Comparison of ENCODE assay signal across 26 cellular contexts in the genomic region with DNA sequence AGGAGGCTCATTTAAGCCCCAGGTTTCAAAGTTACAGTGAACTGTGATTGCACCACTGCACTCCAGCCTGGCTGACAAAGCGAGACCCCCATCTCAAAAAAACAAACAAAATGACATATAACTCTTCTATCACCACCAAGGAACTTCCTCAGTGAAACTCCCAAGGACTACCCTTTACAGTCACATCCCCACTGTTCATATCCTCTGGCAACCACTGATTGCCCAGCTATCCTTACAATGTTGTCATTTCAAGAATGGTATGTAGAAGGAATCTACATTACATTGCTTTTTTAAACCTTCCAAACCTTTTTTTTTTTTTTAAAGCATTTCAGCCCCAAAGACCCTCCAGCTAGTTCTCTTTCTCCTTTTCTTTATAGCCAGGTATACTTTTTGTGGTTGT.
DNase-seq lines count a peak whose midpoint lies in the region; FAIRE-seq and TF ChIP-seq lines count a peak whose summit lies in the region.
"Had no signal": no experiment of that assay in that cellular context is flagged by ENCODE, and none has a peak within 500 bp of the region (broad histone marks: within the 10 kb centered on the region; RNA-seq: fewer than 3 reads in every experiment).

No MANE protein-coding gene starts in this region.

- H3K4me3 Mint-ChIP-seq in astrocyte (ENCODE audit: unreplicated experiment) (no peak overlapping the region), nephron (no peak overlapping the region)
- H3K4me3 Mint-ChIP-seq: activated CD4-positive, alpha-beta T cell treated with anti-CD3 and anti-CD28 coated beads, Interleukin-2, amount 10 ng/mL, durations not matched to agents 7 days and 5 days; activated T-cell treated with anti-CD3 and anti-CD28 coated beads, Interleukin-2, amount 50 U/mL, for 4 hours; CD4-positive, alpha-beta T cell; HFFc6; T-helper 17 cell had no signal

- TF ChIP-seq CTCF in astrocyte (IDR thresholded peaks at IDR 0.05; ENCODE audit: insufficient read depth, low read depth, low read length): no peak
- no peak for TF ChIP-seq CTCF in nephron (IDR thresholded peaks at IDR 0.05; ENCODE audit: unreplicated experiment in 3 of 3)

- H3K4me2 ChIP-seq in astrocyte (ENCODE audit: low read length): no peak overlapping the region

- H3K9me3 ChIP-seq in KOPT-K1 (ENCODE audit: insufficient read depth, low read length, poor library complexity, severe bottlenecking) (peaks cover 25% of the 10 kb centered on the region), astrocyte (ENCODE audit: insufficient read depth, low read depth, low read length) (no peaks in the 10 kb centered on the region)
- H3K9me3 ChIP-seq: pancreas had no signal

- no peaks in the 10 kb centered on the region for H3K4me1 ChIP-seq in astrocyte (ENCODE audit: insufficient read depth, low read length)

- no peak for FAIRE-seq in astrocyte (lab: Jason Lieb, UNC)
- FAIRE-seq: GM12892, keratinocyte, pancreas, small intestine had no signal

- peak; percentile 38 for DNase-seq in CD1c-positive myeloid dendritic cell (ENCODE audit: extremely low spot score)
- peak; percentile 31 for DNase-seq in astrocyte (ENCODE audit: low read depth)
- no peak for DNase-seq in SKM-1 treated with dmso at 0.1 percent for 144 hours (lab: John Stamatoyannopoulos, UW; ENCODE audit: unreplicated experiment)
- no peak for DNase-seq in AG20443 (ENCODE audit: low spot score)
- no peak for DNase-seq in NCI-H1436 treated with DMSO at 0.1 percent for 48 hours (lab: John Stamatoyannopoulos, UW)
- DNase-seq: activated CD4-positive, alpha-beta T cell treated with anti-CD3 and anti-CD28 coated beads, Interleukin-2, amount 10 ng/mL, durations not matched to agents 7 days and 5 days; activated naive CD4-positive, alpha-beta T cell; activated T-cell treated with anti-CD3 and anti-CD28 coated beads, Interleukin-2, amount 50 U/mL, for 4 hours; body of pancreas; CD4-positive, alpha-beta T cell; effector CD8-positive, alpha-beta T cell; glutamatergic neuron; GM23248; HFFc6; NCI-H1417; NCI-H2081 treated with DMSO at 0.1 percent for 48 hours; NCI-H345; pancreas; retina; small intestine; T-helper 17 cell had no signal

- H3K9ac ChIP-seq in astrocyte (ENCODE audit: low read length): no peak overlapping the region
- H3K9ac ChIP-seq: GM23248 had no signal

- H3K36me3 Mint-ChIP-seq in astrocyte (ENCODE audit: low read depth, unreplicated experiment) (peaks cover 3% of the 10 kb centered on the region), nephron (ENCODE audit: low read depth) (no peaks in the 10 kb centered on the region)

- H3K27me3 ChIP-seq in astrocyte (ENCODE audit: insufficient read depth, low read length): no peaks in the 10 kb centered on the region
- H3K27me3 ChIP-seq: body of pancreas, pancreas had no signal

- peaks cover 47% of the 10 kb centered on the region for H3K36me3 ChIP-seq in KOPT-K1 (ENCODE audit: insufficient read depth, low read length)
- H3K36me3 ChIP-seq in astrocyte (ENCODE audit: insufficient read depth, low read length): no peaks in the 10 kb centered on the region
- H3K36me3 ChIP-seq: pancreas had no signal

- peaks cover 17% of the 10 kb centered on the region for H3K4me1 Mint-ChIP-seq in astrocyte (ENCODE audit: low read depth, unreplicated experiment)
- no peaks in the 10 kb centered on the region for H3K4me1 Mint-ChIP-seq in nephron
- H3K4me1 Mint-ChIP-seq: T-helper 17 cell had no signal

- H3K27ac Mint-ChIP-seq in astrocyte (ENCODE audit: unreplicated experiment) (peak overlapping the region; percentile 70), nephron (peak overlapping the region in 2 of 3 experiments; percentile 7 to 28)
- H3K27ac Mint-ChIP-seq: activated CD4-positive, alpha-beta T cell treated with anti-CD3 and anti-CD28 coated beads, Interleukin-2, amount 10 ng/mL, durations not matched to agents 7 days and 5 days; CD4-positive, alpha-beta T cell; HFFc6; T-helper 17 cell had no signal

- H3K27ac ChIP-seq in KOPT-K1 (ENCODE audit: low read depth, low read length, poor library complexity, severe bottlenecking): peak overlapping the region; percentile 48
- no peak overlapping the region for H3K27ac ChIP-seq in astrocyte (ENCODE audit: low read depth, low read length)
- H3K27ac ChIP-seq: body of pancreas, epithelial cell of prostate, GM23248, pancreas had no signal

- no peaks in the 10 kb centered on the region for H3K79me2 ChIP-seq in astrocyte (ENCODE audit: insufficient read depth, low read length)

- H3K4me3 ChIP-seq in astrocyte (ENCODE audit: insufficient read depth, low read depth, low read length): no peak overlapping the region
- H3K4me3 ChIP-seq: body of pancreas, GM23248, pancreas had no signal

- H4K20me1 ChIP-seq in astrocyte (ENCODE audit: insufficient read depth, low read length): no peaks in the 10 kb centered on the region

- H3K27me3 Mint-ChIP-seq in astrocyte (ENCODE audit: low read depth, unreplicated experiment) (no peaks in the 10 kb centered on the region), nephron (ENCODE audit: low read depth) (no peaks in the 10 kb centered on the region)
- H3K27me3 Mint-ChIP-seq: activated CD4-positive, alpha-beta T cell treated with anti-CD3 and anti-CD28 coated beads, Interleukin-2, amount 10 ng/mL, durations not matched to agents 7 days and 5 days; T-helper 17 cell had no signal

- H3K9me3 Mint-ChIP-seq in astrocyte (ENCODE audit: unreplicated experiment): peaks cover 26% of the 10 kb centered on the region
- peaks cover 38% of the 10 kb centered on the region for H3K9me3 Mint-ChIP-seq in nephron

- no peak overlapping the region for H2AFZ ChIP-seq in astrocyte (ENCODE audit: low read depth, low read length)
- H2AFZ ChIP-seq: GM23248 had no signal

Comparison
In these comparisons a context has a peak if more than half of its experiments do, and no peak if none do; other contexts are left out.
1. DNase-seq: peak in CD1c-positive myeloid dendritic cell (single experiment) and astrocyte (single experiment); none in SKM-1 treated with dmso at 0.1 percent for 144 hours (single experiment), AG20443 (single experiment) and NCI-H1436 treated with DMSO at 0.1 percent for 48 hours (single experiment).